In genomic region chr3:183279371-183279770, GRCh38 we compare ENCODE assay signal across 1 cellular context.
TF ChIP-seq lines count a peak whose summit lies in the region.

No MANE protein-coding gene starts in this region.

TF ChIP-seq in WTC11, 78 proteins besides CTCF, POLR2A, EP300 and RAD21 (continued from another document):
- TF ChIP-seq ZNF532 (CRISPR knock-in tag; IDR thresholded peaks at IDR 0.05; ENCODE audit: borderline replicate concordance) = no peak
- TF ChIP-seq PRDM15 (CRISPR knock-in tag; IDR thresholded peaks at IDR 0.05) = no peak
